9 cellular contexts compared by ENCODE assay signal in the genomic region with DNA sequence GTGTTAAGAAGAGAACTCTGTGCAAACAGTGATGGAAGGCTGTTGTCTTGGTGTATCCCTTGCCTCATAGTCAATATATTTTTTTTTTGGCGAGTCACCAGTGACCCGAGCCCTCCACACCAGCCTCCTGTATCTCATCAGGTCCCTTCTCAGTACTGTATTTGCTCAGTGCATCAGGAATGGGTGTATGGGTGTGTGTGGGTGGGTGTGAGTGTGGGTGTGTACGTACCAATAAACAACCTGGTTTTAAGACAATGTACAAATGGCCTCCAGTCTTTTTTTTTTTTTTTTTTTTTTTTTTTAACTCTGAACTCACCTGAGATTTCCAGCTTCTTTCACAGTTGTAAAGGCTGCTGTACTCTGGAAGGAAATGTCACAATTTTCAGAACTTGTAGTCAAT. TPM values are rescaled to one million over a fixed set of nuclear protein-coding genes. Genes with fewer than 3 reads are reported as not detected.
"Had no signal": no experiment of that assay in that cellular context is flagged by ENCODE, and none has a peak within 500 bp of the region (broad histone marks: within the 10 kb centered on the region; RNA-seq: fewer than 3 reads in every experiment).

No MANE protein-coding gene starts in this region.

- H3K4me1 ChIP-seq: HAP-1 had no signal

- H3K9me3 ChIP-seq: HAP-1 had no signal

- H3K36me3 ChIP-seq: HAP-1 had no signal

- DNase-seq: GM23248, GOT3, H7, IMR-90 had no signal

- H3K27ac ChIP-seq: GM23248 had no signal

- H2AFZ ChIP-seq: GM23248 had no signal

- H3K4me3 ChIP-seq: GM23248, HAP-1, K562 had no signal

- ATAC-seq: HCT116, K562 had no signal

RNA-seq across cellular contexts. Expression of a gene that starts 7.3 kb away (rescaled TPM):
- total RNA-seq: GM23248, H4, H7, HT-29, IMR-90, K562 had no signal

RNA-seq across cellular contexts. Expression of a gene that starts 49.0 kb away (rescaled TPM):
- total RNA-seq: K562 had no signal
